Comparison of ENCODE assay signal across 15 cellular contexts in the genomic region with DNA sequence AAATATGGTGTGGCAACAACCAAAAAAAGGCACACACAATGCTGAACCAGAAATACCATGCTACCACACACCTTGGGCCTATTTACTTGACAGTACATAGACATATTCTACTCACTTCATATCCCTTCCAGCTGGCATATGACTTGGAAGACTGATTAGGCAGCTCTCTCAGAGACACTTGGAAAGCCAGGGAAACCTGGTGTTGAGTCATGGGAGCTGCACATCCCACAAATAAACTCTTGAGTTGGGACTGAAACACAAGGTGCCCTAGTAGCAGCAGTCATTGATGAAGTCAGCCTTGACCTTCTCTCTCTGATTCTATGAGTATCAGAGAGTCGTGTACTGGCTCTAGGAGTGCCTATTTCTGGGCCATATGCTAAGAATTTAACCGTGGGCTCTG.
DNase-seq lines count a peak whose midpoint lies in the region; ATAC-seq and TF ChIP-seq lines count a peak whose summit lies in the region.
"Had no signal": no experiment of that assay in that cellular context is flagged by ENCODE, and none has a peak within 500 bp of the region (broad histone marks: within the 10 kb centered on the region; RNA-seq: fewer than 3 reads in every experiment).

No MANE protein-coding gene starts in this region.

- no peaks in the 10 kb centered on the region for H3K36me3 Mint-ChIP-seq in MCF 10A (ENCODE audit: insufficient read depth, unreplicated experiment)
- no peaks in the 10 kb centered on the region for H3K36me3 Mint-ChIP-seq in GM23338 (ENCODE audit: low read depth)
- H3K36me3 Mint-ChIP-seq: CD4-positive, alpha-beta memory T cell; IgD-negative memory B cell had no signal

- H3K4me1 Mint-ChIP-seq in MCF 10A (ENCODE audit: insufficient read depth, unreplicated experiment) = peaks cover 2% of the 10 kb centered on the region
- H3K4me1 Mint-ChIP-seq in GM23338 = peaks cover 6% of the 10 kb centered on the region
- H3K4me1 Mint-ChIP-seq: B cell; CD4-positive, alpha-beta memory T cell; IgD-negative memory B cell had no signal

- H3K9me2 ChIP-seq in GM23338 (ENCODE audit: insufficient read depth) = no peaks in the 10 kb centered on the region

- peak overlapping the region; percentile 34; the same call in 1 of the 2 replicates for H2AFZ ChIP-seq in GM23338
- H2AFZ ChIP-seq: GM23248 had no signal

- CTCF ChIA-PET in MCF 10A (lab: Yijun Ruan, JAX) = no interaction called here

- no peak for ATAC-seq in GM23338
- ATAC-seq in HG02884 (IDR thresholded peaks at IDR 0.05; ENCODE audit: unreplicated experiment) = no peak

- H3K4me2 ChIP-seq in GM23338 = no peak overlapping the region

- H3K36me3 ChIP-seq in breast epithelium (no peaks in the 10 kb centered on the region), GM23338 (ENCODE audit: insufficient read depth) (no peaks in the 10 kb centered on the region)

- H3F3A ChIP-seq in GM23338 (replicated peaks; ENCODE audit: low read depth) = no peaks in the 10 kb centered on the region

- no peak for TF ChIP-seq POLR2A in breast epithelium (IDR thresholded peaks at IDR 0.05)

- H3K9me3 Mint-ChIP-seq in MCF 10A (ENCODE audit: unreplicated experiment) = no peaks in the 10 kb centered on the region
- H3K9me3 Mint-ChIP-seq in GM23338 = no peaks in the 10 kb centered on the region

- intact Hi-C loops in MCF 10A (cut with micrococcal nuclease) (no loop called here), breast epithelium (cut with DNase I; ENCODE audit: low total_unique reads) (no loop called here)

- H3K4me1 ChIP-seq in breast epithelium (no peaks in the 10 kb centered on the region), GM23338 (ENCODE audit: insufficient read depth) (no peaks in the 10 kb centered on the region; the same call in 1 of the 2 replicates)

- TF ChIP-seq CTCF in MCF 10A (IDR thresholded peaks at IDR 0.05; ENCODE audit: unreplicated experiment) (no peak), breast epithelium (IDR thresholded peaks at IDR 0.05) (no peak), GM23338 (conservative IDR thresholded peaks at IDR 0.05; ENCODE audit: low read depth in 2 of 2) (no peak), coronary artery (IDR thresholded peaks at IDR 0.05) (no peak)

- H3K4me3 ChIP-seq in breast epithelium = no peak overlapping the region
- no peak overlapping the region for H3K4me3 ChIP-seq in GM23338
- no peak overlapping the region for H3K4me3 ChIP-seq in coronary artery
- H3K4me3 ChIP-seq: GM23248 had no signal

- H3K4me3 Mint-ChIP-seq in MCF 10A (ENCODE audit: unreplicated experiment) = no peak overlapping the region
- H3K4me3 Mint-ChIP-seq in GM23338 = no peak overlapping the region
- H3K4me3 Mint-ChIP-seq: B cell; CD4-positive, alpha-beta memory T cell; IgD-negative memory B cell had no signal

- no peaks in the 10 kb centered on the region for H4K20me1 ChIP-seq in GM23338 (replicated peaks; ENCODE audit: insufficient read depth)

- DNase-seq in MCF 10A (ENCODE audit: unreplicated experiment) = peak; percentile 6
- DNase-seq in breast epithelium (ENCODE audit: low spot score in 2 of 2) = no peak
- no peak for DNase-seq in GM23338 (ENCODE audit: low spot score)
- DNase-seq in RKO (ENCODE audit: low spot score) = peak; percentile 4
- DNase-seq in kidney tubule cell (ENCODE audit: low spot score) = peak; percentile 19
- DNase-seq in coronary artery (ENCODE audit: low spot score) = no peak
- DNase-seq in NOMO-1 treated with DMSO at 0.1 percent for 48 hours (lab: John Stamatoyannopoulos, UW; ENCODE audit: unreplicated experiment) = no peak
- DNase-seq: CD4-positive, alpha-beta memory T cell; DMS153; GM23248; H7 had no signal

- no peak overlapping the region for H3K27ac Mint-ChIP-seq in MCF 10A (ENCODE audit: low read depth, unreplicated experiment)
- no peak overlapping the region for H3K27ac Mint-ChIP-seq in GM23338
- H3K27ac Mint-ChIP-seq: B cell; CD4-positive, alpha-beta memory T cell; IgD-negative memory B cell had no signal

- no peaks in the 10 kb centered on the region for H3K27me3 Mint-ChIP-seq in MCF 10A (ENCODE audit: insufficient read depth, unreplicated experiment)
- no peaks in the 10 kb centered on the region for H3K27me3 Mint-ChIP-seq in GM23338 (ENCODE audit: insufficient read depth, low read depth, poor library complexity)
- H3K27me3 Mint-ChIP-seq: B cell; CD4-positive, alpha-beta memory T cell; IgD-negative memory B cell had no signal

- H3K79me2 ChIP-seq in GM23338 (replicated peaks; ENCODE audit: insufficient read depth) = no peaks in the 10 kb centered on the region

- H3K27me3 ChIP-seq in breast epithelium = no peaks in the 10 kb centered on the region
- no peaks in the 10 kb centered on the region for H3K27me3 ChIP-seq in GM23338 (ENCODE audit: insufficient read depth)

- no peaks in the 10 kb centered on the region for H3K9me3 ChIP-seq in breast epithelium

- H3K27ac ChIP-seq in breast epithelium (no peak overlapping the region), GM23338 (ENCODE audit: low read depth) (no peak overlapping the region), coronary artery (no peak overlapping the region)
- H3K27ac ChIP-seq: C4-2B, GM23248 had no signal

- POLR2A ChIA-PET in MCF 10A (lab: Yijun Ruan, JAX) = no interaction called here

- BruUV-seq in MCF 10A (replicated peaks; lab: Mats Ljungman, UMichigan) = no TSS peak

TF ChIP-seq in GM23338, 12 proteins besides CTCF, POLR2A, EP300 and RAD21 (continues in another document):
- TF ChIP-seq ZNF331 (CRISPR knock-in tag; IDR thresholded peaks at IDR 0.05; ENCODE audit: low read depth) (no peak), NANOG (IDR thresholded peaks at IDR 0.05; ENCODE audit: borderline replicate concordance) (no peak)
- TF ChIP-seq, protein P1, sequence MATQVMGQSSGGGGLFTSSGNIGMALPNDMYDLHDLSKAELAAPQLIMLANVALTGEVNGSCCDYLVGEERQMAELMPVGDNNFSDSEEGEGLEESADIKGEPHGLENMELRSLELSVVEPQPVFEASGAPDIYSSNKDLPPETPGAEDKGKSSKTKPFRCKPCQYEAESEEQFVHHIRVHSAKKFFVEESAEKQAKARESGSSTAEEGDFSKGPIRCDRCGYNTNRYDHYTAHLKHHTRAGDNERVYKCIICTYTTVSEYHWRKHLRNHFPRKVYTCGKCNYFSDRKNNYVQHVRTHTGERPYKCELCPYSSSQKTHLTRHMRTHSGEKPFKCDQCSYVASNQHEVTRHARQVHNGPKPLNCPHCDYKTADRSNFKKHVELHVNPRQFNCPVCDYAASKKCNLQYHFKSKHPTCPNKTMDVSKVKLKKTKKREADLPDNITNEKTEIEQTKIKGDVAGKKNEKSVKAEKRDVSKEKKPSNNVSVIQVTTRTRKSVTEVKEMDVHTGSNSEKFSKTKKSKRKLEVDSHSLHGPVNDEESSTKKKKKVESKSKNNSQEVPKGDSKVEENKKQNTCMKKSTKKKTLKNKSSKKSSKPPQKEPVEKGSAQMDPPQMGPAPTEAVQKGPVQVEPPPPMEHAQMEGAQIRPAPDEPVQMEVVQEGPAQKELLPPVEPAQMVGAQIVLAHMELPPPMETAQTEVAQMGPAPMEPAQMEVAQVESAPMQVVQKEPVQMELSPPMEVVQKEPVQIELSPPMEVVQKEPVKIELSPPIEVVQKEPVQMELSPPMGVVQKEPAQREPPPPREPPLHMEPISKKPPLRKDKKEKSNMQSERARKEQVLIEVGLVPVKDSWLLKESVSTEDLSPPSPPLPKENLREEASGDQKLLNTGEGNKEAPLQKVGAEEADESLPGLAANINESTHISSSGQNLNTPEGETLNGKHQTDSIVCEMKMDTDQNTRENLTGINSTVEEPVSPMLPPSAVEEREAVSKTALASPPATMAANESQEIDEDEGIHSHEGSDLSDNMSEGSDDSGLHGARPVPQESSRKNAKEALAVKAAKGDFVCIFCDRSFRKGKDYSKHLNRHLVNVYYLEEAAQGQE (IDR thresholded peaks at IDR 0.05; ENCODE audit: unreplicated experiment) = no peak

Comparison
In these comparisons a context has a peak if more than half of its experiments do, and no peak if none do; other contexts are left out.
1. DNase-seq: peak in MCF 10A (single experiment), RKO (single experiment) and kidney tubule cell (single experiment); none in breast epithelium (0 of 2), GM23338 (single experiment), coronary artery (single experiment) and NOMO-1 treated with DMSO at 0.1 percent for 48 hours (single experiment).